Comparison of ENCODE assay signal across 1 cellular context in genomic region chr22:45320326-45320976, GRCh38.
TF ChIP-seq lines count a peak whose summit lies in the region.

No MANE protein-coding gene starts in this region.

TF ChIP-seq in HepG2, 621 proteins besides CTCF, POLR2A, EP300 and RAD21:
- TF ChIP-seq CHD4 (IDR thresholded peaks at IDR 0.05; ENCODE audit: borderline replicate concordance, low read length) (no peak), NFIC (IDR thresholded peaks at IDR 0.05; ENCODE audit: low read length) (no peak), HNF4A (CRISPR knock-in tag; IDR thresholded peaks at IDR 0.05) (no peak), GFI1 (CRISPR knock-in tag; IDR thresholded peaks at IDR 0.05; ENCODE audit: borderline replicate concordance) (no peak), ASH2L (IDR thresholded peaks at IDR 0.05; ENCODE audit: insufficient read length, low read depth, low read length) (no peak), SETDB1 (CRISPR knock-in tag; IDR thresholded peaks at IDR 0.05; ENCODE audit: borderline replicate concordance) (no peak), NR3C1 (CRISPR knock-in tag; IDR thresholded peaks at IDR 0.05) (no peak), ZNF34 (CRISPR knock-in tag; IDR thresholded peaks at IDR 0.05; ENCODE audit: borderline replicate concordance) (no peak), ZNF629 (CRISPR knock-in tag; conservative IDR thresholded peaks at IDR 0.05) (no peak), ELF3 (CRISPR knock-in tag; IDR thresholded peaks at IDR 0.05) (no peak), RFX5 (IDR thresholded peaks at IDR 0.05; ENCODE audit: low read depth, low read length) (no peak)
